Comparison of ENCODE assay signal across 1 cellular context in the genomic region with DNA sequence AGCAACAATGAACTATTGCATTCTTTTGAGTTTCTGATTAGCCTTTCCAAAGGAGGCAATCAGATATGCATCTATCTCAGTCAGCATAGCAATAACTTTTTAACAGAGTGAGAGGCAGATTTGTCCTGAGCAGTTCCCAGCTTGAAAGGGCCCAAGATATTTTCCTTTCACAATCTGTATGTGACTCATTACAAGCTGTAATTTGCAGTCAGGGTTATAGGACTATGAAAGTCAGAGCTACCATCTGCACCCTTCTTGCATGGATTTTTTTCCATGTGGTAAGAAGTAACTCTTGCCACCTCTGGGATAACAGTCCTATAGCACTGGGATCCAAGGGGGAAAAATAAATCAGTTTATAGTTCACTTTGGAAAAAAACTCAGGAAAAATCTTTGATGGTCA.
TF ChIP-seq lines count a peak whose summit lies in the region.

No MANE protein-coding gene starts in this region.

TF ChIP-seq in K562, 482 proteins besides CTCF, POLR2A, EP300 and RAD21:
- TF ChIP-seq TAF1 (IDR thresholded peaks at IDR 0.05; ENCODE audit: control insufficient read depth, extremely low read depth, insufficient read depth, low read length, severe bottlenecking) (no peak), ZC3H4 (CRISPR knock-in tag; IDR thresholded peaks at IDR 0.05; ENCODE audit: borderline replicate concordance) (no peak), ARHGAP35 (IDR thresholded peaks at IDR 0.05; ENCODE audit: partially characterized antibody) (no peak), RBM14 (IDR thresholded peaks at IDR 0.05; ENCODE audit: borderline replicate concordance, insufficient read depth, low read depth, low read length) (no peak), BRD4 (IDR thresholded peaks at IDR 0.05) (no peak), ZNF165 (CRISPR knock-in tag; IDR thresholded peaks at IDR 0.05; ENCODE audit: borderline replicate concordance) (no peak), NR2C2 (CRISPR knock-in tag; IDR thresholded peaks at IDR 0.05) (no peak), NR2C2 (tag; IDR thresholded peaks at IDR 0.05) (no peak), NFIC (IDR thresholded peaks at IDR 0.05) (no peak), ZBTB7A (IDR thresholded peaks at IDR 0.05; ENCODE audit: borderline replicate concordance, control insufficient read depth, low read depth, low read length) (no peak), PHB (CRISPR knock-in tag; IDR thresholded peaks at IDR 0.05) (no peak), KAT2B (IDR thresholded peaks at IDR 0.05; ENCODE audit: low read depth, low read length) (no peak), SIRT6 (IDR thresholded peaks at IDR 0.05; ENCODE audit: low read depth, low read length) (no peak), BHLHE40 (IDR thresholded peaks at IDR 0.05; ENCODE audit: low read length) (no peak), CHD2 (IDR thresholded peaks at IDR 0.05; ENCODE audit: low read depth, low read length) (no peak), SREBF2 (CRISPR knock-in tag; IDR thresholded peaks at IDR 0.05) (no peak), TARDBP (IDR thresholded peaks at IDR 0.05) (no peak)
- TF ChIP-seq, protein P1, sequence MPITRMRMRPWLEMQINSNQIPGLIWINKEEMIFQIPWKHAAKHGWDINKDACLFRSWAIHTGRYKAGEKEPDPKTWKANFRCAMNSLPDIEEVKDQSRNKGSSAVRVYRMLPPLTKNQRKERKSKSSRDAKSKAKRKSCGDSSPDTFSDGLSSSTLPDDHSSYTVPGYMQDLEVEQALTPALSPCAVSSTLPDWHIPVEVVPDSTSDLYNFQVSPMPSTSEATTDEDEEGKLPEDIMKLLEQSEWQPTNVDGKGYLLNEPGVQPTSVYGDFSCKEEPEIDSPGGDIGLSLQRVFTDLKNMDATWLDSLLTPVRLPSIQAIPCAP (CRISPR knock-in tag; IDR thresholded peaks at IDR 0.05; ENCODE audit: borderline replicate concordance), result no peak
TF ChIP-seq in K562: peak in this region for 0.
